ENCODE assay signal across 9 cellular contexts in genomic region chr6:2081155-2082138, GRCh38.
DNase-seq lines count a peak whose midpoint lies in the region; ATAC-seq, FAIRE-seq and TF ChIP-seq lines count a peak whose summit lies in the region.
"Had no signal": no experiment of that assay in that cellular context is flagged by ENCODE, and none has a peak within 500 bp of the region (broad histone marks: within the 10 kb centered on the region; RNA-seq: fewer than 3 reads in every experiment).

No MANE protein-coding gene starts in this region.

- H3K9me3 ChIP-seq in MM.1S (replicated peaks; ENCODE audit: insufficient read depth, low read length) (no peaks in the 10 kb centered on the region), small intestine (ENCODE audit: control insufficient read depth, low read depth) (no peaks in the 10 kb centered on the region)

- H3K79me2 ChIP-seq in MM.1S (ENCODE audit: low read length): no peaks in the 10 kb centered on the region

- H3K36me3 ChIP-seq in MM.1S (replicated peaks; ENCODE audit: insufficient read depth, low read length) (no peaks in the 10 kb centered on the region), small intestine (ENCODE audit: control insufficient read depth in 2 of 2, insufficient read depth in 2 of 2, low read length in 2 of 2) (peaks cover 0 to 4% of the 10 kb centered on the region in 2 donors)

- DNase-seq in activated CD8-positive, alpha-beta memory T cell treated with anti-CD3 and anti-CD28 coated beads, Interleukin-2, amount 50 U/mL, for 24 hours (ENCODE audit: extremely low read depth): peak; percentile 6
- no peak for DNase-seq in activated CD8-positive, alpha-beta memory T cell treated with anti-CD3 and anti-CD28 coated beads for 24 hours
- peak; percentile 15 for DNase-seq in MM.1S
- DNase-seq in small intestine: peak; percentile 40
- DNase-seq in NCI-H510A treated with DMSO at 0.1 percent for 48 hours (lab: John Stamatoyannopoulos, UW): no peak
- no peak for DNase-seq in dedifferentiated amniotic fluid mesenchymal stem cell (ENCODE audit: extremely low spot score)
- no peak for DNase-seq in mesenteric fat pad (ENCODE audit: low spot score)

- WGBS in small intestine, 3 donors: 75 to 89% (median 79%) methylated on average over 9 of the region's 9 CpGs

- H3K4me1 ChIP-seq in MM.1S (ENCODE audit: low read length) (0 out of 2 replicates have a peak, but pooled peaks cover 4% of the 10 kb centered on the region), small intestine (ENCODE audit: control insufficient read depth in 2 of 2, insufficient read depth in 1 of 2, low read depth in 1 of 2, low read length in 1 of 2) (no peaks in the 10 kb centered on the region)

- H2AFZ ChIP-seq in MM.1S (ENCODE audit: low read length): no peak overlapping the region

- no peak for TF ChIP-seq CTCF in MM.1S (IDR thresholded peaks at IDR 0.05; ENCODE audit: low read length)

- H4K20me1 ChIP-seq in MM.1S (ENCODE audit: insufficient read depth, low read length): no peaks in the 10 kb centered on the region

- H3K4me3 ChIP-seq in MM.1S (ENCODE audit: low read length): no peak overlapping the region
- no peak overlapping the region for H3K4me3 ChIP-seq in small intestine (ENCODE audit: low read depth in 1 of 2, low read length in 2 of 2)

- no peak overlapping the region for H3K4me2 ChIP-seq in MM.1S (ENCODE audit: low read depth, low read length)

- no peak overlapping the region for H3K9ac ChIP-seq in MM.1S (ENCODE audit: low read length)

- H3K27ac ChIP-seq in MM.1S (ENCODE audit: low read length) (no peak overlapping the region), small intestine (ENCODE audit: low read depth in 1 of 2, low read length in 1 of 2) (no peak overlapping the region)

- H3K9me2 ChIP-seq in MM.1S (replicated peaks; ENCODE audit: insufficient read depth, low read length): no peaks in the 10 kb centered on the region

- no peaks in the 10 kb centered on the region for H3F3A ChIP-seq in MM.1S (ENCODE audit: insufficient read depth, low read length)

- ATAC-seq in HG02571 (IDR thresholded peaks at IDR 0.05; ENCODE audit: unreplicated experiment): peak; percentile 83

- H3K27me3 ChIP-seq in MM.1S (replicated peaks; ENCODE audit: insufficient read depth, low read length) (no peaks in the 10 kb centered on the region), small intestine (ENCODE audit: control insufficient read depth in 2 of 2, insufficient read depth in 2 of 2, low read length in 2 of 2) (no peaks in the 10 kb centered on the region)

- FAIRE-seq in small intestine (lab: Jason Lieb, UNC): no peak
- FAIRE-seq: colon had no signal

Comparison
In these comparisons a context has a peak if more than half of its experiments do, and no peak if none do; other contexts are left out.
1. DNase-seq: peak in activated CD8-positive, alpha-beta memory T cell treated with anti-CD3 and anti-CD28 coated beads, Interleukin-2, amount 50 U/mL, for 24 hours (single experiment), MM.1S (single experiment) and small intestine (single experiment); none in activated CD8-positive, alpha-beta memory T cell treated with anti-CD3 and anti-CD28 coated beads for 24 hours (single experiment), NCI-H510A treated with DMSO at 0.1 percent for 48 hours (single experiment), dedifferentiated amniotic fluid mesenchymal stem cell (single experiment) and mesenteric fat pad (single experiment).